ENCODE assay signal across 10 cellular contexts in genomic region chr11:111574373-111575230, GRCh38. TPM values are rescaled to one million over a fixed set of nuclear protein-coding genes. Genes with fewer than 3 reads are reported as not detected.
A peak's percentile ranks its signal among the peaks of the same experiment; 100 is the strongest.
DNase-seq lines count a peak whose midpoint lies in the region; ATAC-seq and TF ChIP-seq lines count a peak whose summit lies in the region.
"Had no signal": no experiment of that assay in that cellular context is flagged by ENCODE, and none has a peak within 500 bp of the region (broad histone marks: within the 10 kb centered on the region; RNA-seq: fewer than 3 reads in every experiment).

No MANE protein-coding gene starts in this region.

- peak overlapping the region; percentile 52 for H3K9ac ChIP-seq in SK-N-MC (ENCODE audit: insufficient read length)

- H3K27me3 Mint-ChIP-seq in MCF 10A (ENCODE audit: insufficient read depth, unreplicated experiment), result no peaks in the 10 kb centered on the region

- H3K4me1 ChIP-seq in breast epithelium (no peaks in the 10 kb centered on the region), uterus (no peaks in the 10 kb centered on the region)

- intact Hi-C loops in breast epithelium (cut with DNase I; ENCODE audit: low total_unique reads), result no loop called here
- intact Hi-C loops in MCF 10A (cut with micrococcal nuclease), result no loop called here
- intact Hi-C loops in uterus (cut with DNase I; ENCODE audit: low total_unique reads), result loop anchor here (10.0 kb wide), 1 partner anchor 260 kb away; no protein-coding TSS in a partner anchor

- BruUV-seq in MCF 10A (replicated peaks; lab: Mats Ljungman, UMichigan), result no TSS peak

- no peaks in the 10 kb centered on the region for H3K36me3 Mint-ChIP-seq in MCF 10A (ENCODE audit: insufficient read depth, unreplicated experiment)

- TF ChIP-seq POLR2A in breast epithelium (IDR thresholded peaks at IDR 0.05) (no peak), uterus (IDR thresholded peaks at IDR 0.05) (no peak)

- POLR2A ChIA-PET in MCF 10A (lab: Yijun Ruan, JAX), result no interaction called here

- DNase-seq in breast epithelium (ENCODE audit: low spot score in 2 of 2) (no peak), MCF 10A (ENCODE audit: unreplicated experiment) (no peak), SK-N-MC (ENCODE audit: low read depth, low spot score) (no peak), left lobe of liver (ENCODE audit: low spot score) (no peak), uterus (no peak), NCI-H128 (lab: John Stamatoyannopoulos, UW; ENCODE audit: unreplicated experiment) (no peak), GDM1 (lab: John Stamatoyannopoulos, UW) (no peak)
- DNase-seq: DMS153 had no signal

- no peaks in the 10 kb centered on the region for H3K9me3 Mint-ChIP-seq in MCF 10A (ENCODE audit: unreplicated experiment)

- H3K4me3 ChIP-seq in breast epithelium (peak overlapping the region; percentile 10 to 26 (median 22)), SK-N-MC (peak overlapping the region; percentile 57), uterus (no peak overlapping the region)

- H3K4me3 Mint-ChIP-seq in MCF 10A (ENCODE audit: unreplicated experiment), result no peak overlapping the region

- no peak for TF ChIP-seq CTCF in breast epithelium (IDR thresholded peaks at IDR 0.05)
- TF ChIP-seq CTCF in MCF 10A (IDR thresholded peaks at IDR 0.05; ENCODE audit: unreplicated experiment), result no peak
- no peak for TF ChIP-seq CTCF in uterus (IDR thresholded peaks at IDR 0.05)

- H3K36me3 ChIP-seq in breast epithelium (no peaks in the 10 kb centered on the region), SK-N-MC (ENCODE audit: insufficient read depth, low read length) (no peaks in the 10 kb centered on the region), uterus (no peaks in the 10 kb centered on the region)

- H3K27ac Mint-ChIP-seq in MCF 10A (ENCODE audit: low read depth, unreplicated experiment), result no peak overlapping the region

- CTCF ChIA-PET in MCF 10A (lab: Yijun Ruan, JAX), result interaction anchor here (0.8 kb wide), 1 partner anchor 16 kb away, joined by 3 read pairs; no protein-coding TSS in a partner anchor

- H3K27ac ChIP-seq in breast epithelium (no peak overlapping the region), SK-N-MC (peak overlapping the region; percentile 91), uterus (peak overlapping the region; percentile 48 to 53)

- H3K4me1 Mint-ChIP-seq in MCF 10A (ENCODE audit: insufficient read depth, unreplicated experiment), result no peaks in the 10 kb centered on the region

- ATAC-seq in left lobe of liver (peak; percentile 65), GM19023 (IDR thresholded peaks at IDR 0.05; ENCODE audit: unreplicated experiment) (no peak)
- ATAC-seq: esophagus mucosa had no signal

- H3K9me3 ChIP-seq in breast epithelium, result no peaks in the 10 kb centered on the region
- H3K9me3 ChIP-seq in SK-N-MC (ENCODE audit: low read depth, low read length), result no peaks in the 10 kb centered on the region
- H3K9me3 ChIP-seq in uterus, result no peaks in the 10 kb centered on the region

- H3K27me3 ChIP-seq in breast epithelium, result no peaks in the 10 kb centered on the region
- H3K27me3 ChIP-seq in uterus, result no peaks in the 10 kb centered on the region

RNA-seq across cellular contexts. Expression of gene SIK2, which starts 27.6 kb away (rescaled TPM):
- total RNA-seq in breast epithelium (10 to 100 TPM; 19.0 to 56.6 (median 30.7) TPM), MCF 10A (2022) (13.7 and 18.6 TPM in 2 replicates), left lobe of liver (23.7 TPM), uterus (10 to 100 TPM; 11.5 to 27.7 (median 16.7) TPM)

RNA-seq across cellular contexts. Expression of gene LAYN, which starts 34.1 kb away (rescaled TPM):
- total RNA-seq in breast epithelium, result 10 to 100 TPM in 2 of 3 donors, 1 to 10 TPM in 1; 2.1 to 21.3 (median 19.9) TPM
- not detected in 2 replicates for total RNA-seq in MCF 10A (2022)
- 0.73 TPM for total RNA-seq in left lobe of liver
- 10 to 100 TPM in 3 of 4 donors, 1 to 10 TPM in 1; 8.5 to 58.2 (median 37.1) TPM for total RNA-seq in uterus

Comparison
In these comparisons a context has a peak if more than half of its experiments do, and no peak if none do; other contexts are left out.
1. H3K27ac ChIP-seq: peak in SK-N-MC (single experiment) and uterus (2 of 2); none in breast epithelium (0 of 2).
2. H3K4me3 ChIP-seq: peak in breast epithelium (3 of 3) and SK-N-MC (single experiment); none in uterus (0 of 2).